Comparison of ENCODE assay signal across 11 cellular contexts in genomic region chr21:38140192-38140905, GRCh38.
DNase-seq lines count a peak whose midpoint lies in the region; ATAC-seq, FAIRE-seq and TF ChIP-seq lines count a peak whose summit lies in the region.
"Had no signal": no experiment of that assay in that cellular context is flagged by ENCODE, and none has a peak within 500 bp of the region (broad histone marks: within the 10 kb centered on the region; RNA-seq: fewer than 3 reads in every experiment).

No MANE protein-coding gene starts in this region.

- POLR2A ChIA-PET in HepG2 (lab: Yijun Ruan, JAX): no interaction called here

- H3K9me3 ChIP-seq in HepG2 (ENCODE audit: low read length) (no peaks in the 10 kb centered on the region), osteoblast (ENCODE audit: low read depth, low read length) (no peaks in the 10 kb centered on the region)
- H3K9me3 ChIP-seq: uterus had no signal

- no peak for TF ChIP-seq CTCF in brain microvascular endothelial cell (IDR thresholded peaks at IDR 0.05; ENCODE audit: low read depth, low read length, missing control alignments)
- no peak for TF ChIP-seq CTCF in HepG2 (CRISPR knock-in tag; IDR thresholded peaks at IDR 0.05)
- no peak for TF ChIP-seq CTCF in osteoblast (IDR thresholded peaks at IDR 0.05; ENCODE audit: extremely low read depth, low read depth, low read length)

- H3K79me2 ChIP-seq in HepG2 (ENCODE audit: insufficient read depth, low read length) (no peaks in the 10 kb centered on the region), osteoblast (ENCODE audit: insufficient read depth, low read length) (no peaks in the 10 kb centered on the region)

- no peak overlapping the region for H3K9ac ChIP-seq in HepG2 (ENCODE audit: insufficient read depth, low read depth, low read length)

- intact Hi-C loops in HepG2 (cut with micrococcal nuclease; ENCODE audit: unreplicated experiment): no loop called here

- H3K36me3 ChIP-seq in brain microvascular endothelial cell (replicated peaks): no peaks in the 10 kb centered on the region
- H3K36me3 ChIP-seq in HepG2 (replicated peaks in 1 of 2; ENCODE audit: control insufficient read depth in 1 of 2, insufficient read depth in 2 of 2, low read length in 2 of 2): no peaks in the 10 kb centered on the region
- no peaks in the 10 kb centered on the region for H3K36me3 ChIP-seq in osteoblast (ENCODE audit: insufficient read depth, low read length)
- H3K36me3 ChIP-seq: uterus had no signal

- H2AFZ ChIP-seq in HepG2 (ENCODE audit: low read length): no peak overlapping the region
- H2AFZ ChIP-seq in osteoblast (ENCODE audit: low read length): no peak overlapping the region

- WGBS in HepG2 (ENCODE audit: low lambda C conversion rate): 20% methylated on average over 5 of the region's 5 CpGs

- H3K4me2 ChIP-seq in HepG2 (ENCODE audit: low read depth, low read length) (no peak overlapping the region), osteoblast (ENCODE audit: insufficient read depth, low read length) (no peak overlapping the region)

- H3K27me3 ChIP-seq in brain microvascular endothelial cell (replicated peaks): no peaks in the 10 kb centered on the region
- H3K27me3 ChIP-seq in HepG2 (ENCODE audit: control insufficient read depth in 1 of 2, insufficient read depth in 2 of 2, low read length in 2 of 2): no peaks in the 10 kb centered on the region
- H3K27me3 ChIP-seq in osteoblast (ENCODE audit: insufficient read depth, low read length): peaks cover 13% of the 10 kb centered on the region
- H3K27me3 ChIP-seq: uterus had no signal

- H3K4me1 ChIP-seq in HepG2 (ENCODE audit: insufficient read depth, low read length) (no peaks in the 10 kb centered on the region), osteoblast (ENCODE audit: insufficient read depth, low read length) (no peaks in the 10 kb centered on the region)
- H3K4me1 ChIP-seq: uterus had no signal

- DNase-seq in Caki2 (ENCODE audit: low read depth): peak; percentile 74
- DNase-seq in NCI-H2029 (lab: John Stamatoyannopoulos, UW): peak; percentile 87
- DNase-seq in brain microvascular endothelial cell: peak; percentile 4
- DNase-seq in HepG2 (ENCODE audit: low spot score): no peak
- DNase-seq in osteoblast (ENCODE audit: insufficient read length, low spot score, missing footprints): no peak
- no peak for DNase-seq in stimulated activated naive CD8-positive, alpha-beta T cell treated with anti-CD3 and anti-CD28 coated beads, Interleukin-15, Interleukin-2, amounts not matched to agents 100 U/mL and 50 U/mL, for 24 hours
- DNase-seq: activated gamma-delta T cell treated with Interleukin-2 at 50 U/mL for 16 hours, DMS53, uterus had no signal

- no peaks in the 10 kb centered on the region for H4K20me1 ChIP-seq in HepG2 (ENCODE audit: insufficient read depth, low read length)
- no peaks in the 10 kb centered on the region for H4K20me1 ChIP-seq in osteoblast (ENCODE audit: insufficient read depth, low read length)

- TF ChIP-seq POLR2A in HepG2 (IDR thresholded peaks at IDR 0.05; ENCODE audit: insufficient read depth in 1 of 2, low read depth in 2 of 2, low read length in 2 of 2): no peak

- no peak for FAIRE-seq in HepG2 (lab: Jason Lieb, UNC)

- BruUV-seq in HepG2 (replicated peaks; lab: Mats Ljungman, UMichigan): no TSS peak

- no peak for TF ChIP-seq RAD21 in HepG2 (CRISPR knock-in tag; IDR thresholded peaks at IDR 0.05)

- in situ Hi-C loops in Caki2 (cut with HindIII; ENCODE audit: low pct_unique_long_range_greater_than_20kb, low sequenced_read_pairs): no loop called here
- in situ Hi-C loops in brain microvascular endothelial cell (cut with HindIII; ENCODE audit: low pct_ligation_motif_present, low sequenced_read_pairs): no loop called here
- in situ Hi-C loops in HepG2 (cut with HindIII; ENCODE audit: extremely low pct_ligation_motif_present, low pct_unique_long_range_greater_than_20kb): no loop called here

- H3K27ac ChIP-seq in brain microvascular endothelial cell (no peak overlapping the region), HepG2 (ENCODE audit: extremely low read length, insufficient read depth, low read length) (no peak overlapping the region), osteoblast (ENCODE audit: low read depth, low read length) (no peak overlapping the region)
- H3K27ac ChIP-seq: uterus had no signal

- no peak for TF ChIP-seq EP300 in HepG2 (IDR thresholded peaks at IDR 0.05; ENCODE audit: low read depth in 2 of 2, low read length in 2 of 2)
- TF ChIP-seq EP300 in HepG2 (CRISPR knock-in tag; IDR thresholded peaks at IDR 0.05; ENCODE audit: borderline replicate concordance): no peak

- CTCF ChIA-PET in HepG2 (lab: Yijun Ruan, JAX; ENCODE audit: low intra/inter-chr PET ratio, low total read pairs): no interaction called here

- ATAC-seq in HepG2 (no peak), GM21423 (IDR thresholded peaks at IDR 0.05; ENCODE audit: unreplicated experiment) (no peak), HG03442 (IDR thresholded peaks at IDR 0.05; ENCODE audit: unreplicated experiment) (no peak)
- no peak for ATAC-seq in stimulated activated naive CD8-positive, alpha-beta T cell treated with anti-CD3 and anti-CD28 coated beads, Interleukin-15, Interleukin-2, amounts not matched to agents 100 U/mL and 50 U/mL, for 24 hours

- H3K4me3 ChIP-seq in brain microvascular endothelial cell (ENCODE audit: low read depth, low read length): no peak overlapping the region
- H3K4me3 ChIP-seq in HepG2 (replicated peaks in 1 of 3; ENCODE audit: insufficient read depth in 1 of 3, low read depth in 2 of 3, low read length in 3 of 3): no peak overlapping the region
- no peak overlapping the region for H3K4me3 ChIP-seq in osteoblast (ENCODE audit: insufficient read depth, low read length)
- H3K4me3 ChIP-seq: uterus had no signal

TF ChIP-seq in HepG2, 621 proteins besides CTCF, POLR2A, EP300 and RAD21:
- TF ChIP-seq CEBPG (CRISPR knock-in tag; IDR thresholded peaks at IDR 0.05) (0 out of 2 replicates have a peak, but pooled peaks have one; percentile 24), CBX5 (CRISPR knock-in tag; IDR thresholded peaks at IDR 0.05; ENCODE audit: borderline replicate concordance) (no peak), CEBPB (IDR thresholded peaks at IDR 0.05; ENCODE audit: borderline replicate concordance, low read depth, low read length) (peak; percentile 82; the same call in 1 of the 2 replicates), ZFX (CRISPR knock-in tag; IDR thresholded peaks at IDR 0.05; ENCODE audit: low read depth) (no peak)

Comparison
In these comparisons a context has a peak if more than half of its experiments do, and no peak if none do; other contexts are left out.
1. DNase-seq: peak in Caki2 (single experiment), NCI-H2029 (single experiment) and brain microvascular endothelial cell (single experiment); none in HepG2 (single experiment), osteoblast (single experiment) and stimulated activated naive CD8-positive, alpha-beta T cell treated with anti-CD3 and anti-CD28 coated beads, Interleukin-15, Interleukin-2, amounts not matched to agents 100 U/mL and 50 U/mL, for 24 hours (single experiment).